1 cellular context compared by ENCODE assay signal in genomic region chr6:35038076-35038475, GRCh38.
TF ChIP-seq lines count a peak whose summit lies in the region.

No MANE protein-coding gene starts in this region.

TF ChIP-seq in IMR-90, 13 proteins besides CTCF, POLR2A, EP300 and RAD21:
- TF ChIP-seq RFX5 (IDR thresholded peaks at IDR 0.05; ENCODE audit: low read depth, low read length) = no peak
- TF ChIP-seq MAZ (IDR thresholded peaks at IDR 0.05; ENCODE audit: borderline replicate concordance, low read depth, low read length) = no peak
- TF ChIP-seq ELK1 (IDR thresholded peaks at IDR 0.05; ENCODE audit: borderline replicate concordance, low read depth, low read length) = no peak
- no peak for TF ChIP-seq MXI1 (IDR thresholded peaks at IDR 0.05; ENCODE audit: borderline replicate concordance, low read depth, low read length)
- no peak for TF ChIP-seq CHD1 (IDR thresholded peaks at IDR 0.05; ENCODE audit: low read depth, low read length)
- no peak for TF ChIP-seq RCOR1 (IDR thresholded peaks at IDR 0.05; ENCODE audit: insufficient replicate concordance, low read length)
- TF ChIP-seq BHLHE40 (IDR thresholded peaks at IDR 0.05; ENCODE audit: low read depth, low read length) = no peak
- TF ChIP-seq USF2 (IDR thresholded peaks at IDR 0.05; ENCODE audit: low read depth, low read length) = no peak
- no peak for TF ChIP-seq MAFK (IDR thresholded peaks at IDR 0.05; ENCODE audit: low read depth, low read length)
- TF ChIP-seq SMC3 (IDR thresholded peaks at IDR 0.05; ENCODE audit: low read depth, low read length) = no peak
- no peak for TF ChIP-seq NFE2L2 (IDR thresholded peaks at IDR 0.05; ENCODE audit: low read depth, low read length)
- TF ChIP-seq CEBPB (IDR thresholded peaks at IDR 0.05; ENCODE audit: low read depth, low read length) = no peak
- TF ChIP-seq FOS (IDR thresholded peaks at IDR 0.05; ENCODE audit: low read depth, low read length) = no peak
TF ChIP-seq in IMR-90: peak in this region for 0.
